In genomic region chr20:32003325-32003724, GRCh38 we compare ENCODE assay signal across 2 cellular contexts.
TF ChIP-seq lines count a peak whose summit lies in the region.

No MANE protein-coding gene starts in this region.

TF ChIP-seq in GM23338, 12 proteins besides CTCF, POLR2A, EP300 and RAD21:
- TF ChIP-seq ZNF114 (CRISPR knock-in tag; IDR thresholded peaks at IDR 0.05) (no peak), STAT1 (IDR thresholded peaks at IDR 0.05; ENCODE audit: unreplicated experiment) (no peak), ZNF462 (CRISPR knock-in tag; IDR thresholded peaks at IDR 0.05) (no peak), EZH2phosphoT487 (IDR thresholded peaks at IDR 0.05; ENCODE audit: unreplicated experiment) (no peak), POLR2AphosphoS5 (IDR thresholded peaks at IDR 0.05; ENCODE audit: low read depth) (no peak), ETS1 (IDR thresholded peaks at IDR 0.05) (no peak), CREB1 (CRISPR knock-in tag; IDR thresholded peaks at IDR 0.05; ENCODE audit: low read depth) (no peak), ZNF331 (CRISPR knock-in tag; IDR thresholded peaks at IDR 0.05; ENCODE audit: low read depth) (no peak)
TF ChIP-seq in GM23338: peak in this region for 0.

TF ChIP-seq in GM12878, 131 proteins besides CTCF, POLR2A, EP300 and RAD21:
- TF ChIP-seq PKNOX1 (IDR thresholded peaks at IDR 0.05) (peak; percentile 45), KAT2A (conservative IDR thresholded peaks at IDR 0.05; ENCODE audit: control insufficient read depth, low read depth, low read length) (no peak), MTA2 (IDR thresholded peaks at IDR 0.05; ENCODE audit: low read depth) (no peak)
